ENCODE assay signal across 11 cellular contexts in the genomic region with DNA sequence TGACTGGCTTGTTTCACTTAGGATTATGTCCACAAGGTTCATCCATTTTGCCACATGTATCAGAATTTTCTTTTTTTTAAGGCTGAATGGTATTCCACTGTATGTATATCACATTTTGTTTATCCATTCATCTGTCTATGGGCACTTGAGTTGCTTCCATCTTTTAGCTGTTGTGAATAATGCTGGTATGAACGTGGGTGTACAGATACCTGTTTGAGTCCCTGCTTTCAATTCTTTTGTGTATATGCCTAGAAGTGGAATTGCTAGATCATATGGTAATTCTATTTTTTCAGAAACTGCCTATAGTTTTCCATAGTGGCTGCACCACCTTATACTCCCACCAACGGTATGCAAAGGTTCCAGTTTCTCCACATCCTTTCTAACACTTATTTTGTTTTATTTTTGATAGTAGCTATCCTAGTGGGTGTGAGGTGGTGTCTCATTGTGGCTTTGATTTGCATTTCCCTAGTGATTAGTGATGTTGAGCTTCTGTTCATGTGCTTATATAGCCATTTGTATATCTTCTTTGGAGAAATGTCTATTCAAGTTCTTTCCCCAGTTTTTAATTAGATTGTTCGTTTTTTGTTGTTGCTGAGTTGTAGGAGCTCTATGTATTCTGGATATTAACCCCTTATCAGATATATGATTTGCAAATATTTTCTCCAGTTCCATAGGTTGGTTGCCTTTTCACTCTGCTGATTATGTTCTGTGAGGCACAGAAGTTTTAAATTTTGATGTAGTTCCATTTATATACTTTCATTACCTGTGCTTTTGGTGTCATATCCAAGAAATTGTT. TPM values are rescaled to one million over a fixed set of nuclear protein-coding genes. Genes with fewer than 3 reads are reported as not detected.
DNase-seq lines count a peak whose midpoint lies in the region; ATAC-seq and TF ChIP-seq lines count a peak whose summit lies in the region.
"Had no signal": no experiment of that assay in that cellular context is flagged by ENCODE, and none has a peak within 500 bp of the region (broad histone marks: within the 10 kb centered on the region; RNA-seq: fewer than 3 reads in every experiment).

No MANE protein-coding gene starts in this region.

- TF ChIP-seq EP300 in tibial nerve (IDR thresholded peaks at IDR 0.05), result no peak

- 64 to 66% methylated on average over 3 of the region's 3 CpGs for WGBS in tibial nerve, 2 donors

- peaks cover 4% of the 10 kb centered on the region for H3K9me3 Mint-ChIP-seq in activated naive CD4-positive, alpha-beta T cell treated with anti-CD3 and anti-CD28 coated beads, Interleukin-2, amount 50 U/mL, for 24 hours
- H3K9me3 Mint-ChIP-seq in central memory CD8-positive, alpha-beta T cell, result no peaks in the 10 kb centered on the region

- no peaks in the 10 kb centered on the region for H3K27me3 ChIP-seq in tibial nerve
- H3K27me3 ChIP-seq: ascending aorta had no signal

- H3K27me3 Mint-ChIP-seq in activated naive CD4-positive, alpha-beta T cell treated with anti-CD3 and anti-CD28 coated beads, Interleukin-2, amount 50 U/mL, for 24 hours, result no peaks in the 10 kb centered on the region
- no peaks in the 10 kb centered on the region for H3K27me3 Mint-ChIP-seq in central memory CD8-positive, alpha-beta T cell

- no peak for TF ChIP-seq POLR2A in tibial nerve (IDR thresholded peaks at IDR 0.05)

- peak overlapping the region; percentile 80 for H3K27ac Mint-ChIP-seq in activated naive CD4-positive, alpha-beta T cell treated with anti-CD3 and anti-CD28 coated beads, Interleukin-2, amount 50 U/mL, for 24 hours
- no peak overlapping the region for H3K27ac Mint-ChIP-seq in central memory CD8-positive, alpha-beta T cell (ENCODE audit: low read depth)

- no peaks in the 10 kb centered on the region for H3K9me3 ChIP-seq in tibial nerve
- H3K9me3 ChIP-seq: ascending aorta had no signal

- H3K4me3 Mint-ChIP-seq in activated naive CD4-positive, alpha-beta T cell treated with anti-CD3 and anti-CD28 coated beads, Interleukin-2, amount 50 U/mL, for 24 hours, result peak overlapping the region; percentile 63
- H3K4me3 Mint-ChIP-seq in central memory CD8-positive, alpha-beta T cell, result peak overlapping the region; percentile 18

- peaks cover 87% of the 10 kb centered on the region for H3K4me1 Mint-ChIP-seq in activated naive CD4-positive, alpha-beta T cell treated with anti-CD3 and anti-CD28 coated beads, Interleukin-2, amount 50 U/mL, for 24 hours
- peaks cover 75% of the 10 kb centered on the region for H3K4me1 Mint-ChIP-seq in central memory CD8-positive, alpha-beta T cell

- no peaks in the 10 kb centered on the region for H3K36me3 ChIP-seq in tibial nerve
- H3K36me3 ChIP-seq: ascending aorta had no signal

- H3K4me3 ChIP-seq in tibial nerve, result no peak overlapping the region
- H3K4me3 ChIP-seq: ascending aorta had no signal

- H3K27ac ChIP-seq in tibial nerve, result peak overlapping the region; percentile 25 to 70 (median 52)
- H3K27ac ChIP-seq: ascending aorta had no signal

- DNase-seq in activated naive CD4-positive, alpha-beta T cell treated with Interleukin-2 at 50 U/mL for 16 hours, result no peak
- DNase-seq in central memory CD8-positive, alpha-beta T cell (ENCODE audit: low spot score in 2 of 2), result no peak
- DNase-seq in tibial nerve (ENCODE audit: low spot score in 2 of 2) (no peak), GOT3 (lab: John Stamatoyannopoulos, UW) (no peak)
- DNase-seq in activated effector memory CD4-positive, alpha-beta T cell treated with Interleukin-2 at 50 U/mL for 16 hours, result no peak
- DNase-seq: stimulated activated CD4-positive, alpha-beta T cell treated with anti-CD3 and anti-CD28 coated beads, Interleukin-2, amount 100 ng/mL, for 48 hours; stimulated activated naive CD4-positive, alpha-beta T cell treated with Interleukin-2 at 50 U/mL for 16 hours had no signal

- peak; percentile 39 for ATAC-seq in HG03469 (IDR thresholded peaks at IDR 0.05; ENCODE audit: unreplicated experiment)
- ATAC-seq in central memory CD8-positive, alpha-beta T cell (replicated peaks; ENCODE audit: extremely low read depth, poor library complexity, severe bottlenecking), result peak; percentile 42
- ATAC-seq in GM18511 (IDR thresholded peaks at IDR 0.05; ENCODE audit: unreplicated experiment), result no peak

- no peak for TF ChIP-seq CTCF in tibial nerve (IDR thresholded peaks at IDR 0.05)

- H3K4me1 ChIP-seq in tibial nerve, result peaks cover 0 to 53% (median 26%) of the 10 kb centered on the region in 4 donors

- peaks cover 14% of the 10 kb centered on the region for H3K36me3 Mint-ChIP-seq in activated naive CD4-positive, alpha-beta T cell treated with anti-CD3 and anti-CD28 coated beads, Interleukin-2, amount 50 U/mL, for 24 hours
- H3K36me3 Mint-ChIP-seq in central memory CD8-positive, alpha-beta T cell (ENCODE audit: insufficient read depth), result peaks cover 6% of the 10 kb centered on the region

RNA-seq across cellular contexts. Expression of a gene that starts 40.7 kb away (rescaled TPM):
- total RNA-seq in tibial nerve, result 10 to 100 TPM; 22.6 to 35.1 (median 29.3) TPM
